Comparison of ENCODE assay signal across 8 cellular contexts in the genomic region with DNA sequence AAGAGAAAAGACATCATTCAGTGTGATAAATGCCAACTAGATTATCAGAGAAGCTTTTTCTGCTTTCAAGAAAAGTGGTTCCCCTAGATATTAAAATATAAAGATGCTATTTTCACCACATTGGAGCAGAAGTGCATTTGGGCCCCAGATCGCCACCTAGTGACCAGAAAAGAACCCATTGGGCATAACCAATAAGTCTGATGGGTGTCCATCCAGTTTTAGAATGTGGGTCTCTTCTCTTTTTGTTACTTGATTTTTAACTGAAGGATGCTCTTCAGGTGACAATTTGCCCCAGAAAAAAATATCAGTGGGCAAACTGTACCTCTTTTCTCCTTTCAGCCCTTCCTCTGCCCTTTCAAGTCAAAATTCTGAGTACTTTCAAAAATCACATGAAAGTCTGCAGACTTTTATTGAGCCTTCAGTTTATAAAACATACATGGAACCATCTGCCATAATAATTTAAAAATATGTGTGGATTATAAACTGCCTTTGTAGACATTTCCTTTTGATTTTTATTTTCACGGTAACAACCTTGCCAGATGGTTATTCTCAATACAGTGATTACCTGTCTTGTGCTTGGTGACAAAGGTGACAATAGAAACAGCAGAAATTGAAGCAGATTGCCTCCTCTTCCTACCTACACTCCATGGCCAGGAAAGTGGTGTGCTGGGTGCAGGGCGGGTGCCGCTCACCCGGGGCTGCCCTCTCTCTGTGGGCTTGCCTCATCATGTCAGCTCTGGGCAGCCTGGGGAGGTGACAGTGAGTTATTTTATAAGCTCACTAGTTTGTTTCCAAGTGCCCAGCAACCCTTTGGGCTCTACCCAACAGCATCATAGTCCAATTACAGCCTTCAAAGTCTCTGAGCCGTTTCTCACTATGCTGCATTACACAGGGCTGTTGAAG.
DNase-seq lines count a peak whose midpoint lies in the region; ATAC-seq, FAIRE-seq and TF ChIP-seq lines count a peak whose summit lies in the region.

No MANE protein-coding gene starts in this region.

- no peak overlapping the region for H3K9ac ChIP-seq in IMR-90 (ENCODE audit: low read depth, low read length)

- no peaks in the 10 kb centered on the region for H3K36me3 Mint-ChIP-seq in osteocyte (ENCODE audit: unreplicated experiment)

- H3K27me3 ChIP-seq in IMR-90 (ENCODE audit: control insufficient read depth, insufficient read depth, low read length) (peaks cover 6% of the 10 kb centered on the region), bronchial epithelial cell (ENCODE audit: control insufficient read depth, insufficient read depth, low read length) (no peaks in the 10 kb centered on the region), small intestine (ENCODE audit: control insufficient read depth in 2 of 2, insufficient read depth in 2 of 2, low read length in 2 of 2) (no peaks in the 10 kb centered on the region)

- TF ChIP-seq CTCF in IMR-90 (conservative IDR thresholded peaks at IDR 0.05; ENCODE audit: low read depth, low read length) (peak; percentile 71), bronchial epithelial cell (IDR thresholded peaks at IDR 0.05; ENCODE audit: insufficient read depth, low read length, severe bottlenecking) (peak; percentile 35), osteocyte (IDR thresholded peaks at IDR 0.05) (peak; percentile 64)

- H3K36me3 ChIP-seq in IMR-90 (ENCODE audit: control insufficient read depth, insufficient read depth, low read length) (no peaks in the 10 kb centered on the region), bronchial epithelial cell (ENCODE audit: control insufficient read depth, insufficient read depth, low read length) (no peaks in the 10 kb centered on the region), small intestine (ENCODE audit: control insufficient read depth in 2 of 2, insufficient read depth in 2 of 2, low read length in 2 of 2) (no peaks in the 10 kb centered on the region)

- no peaks in the 10 kb centered on the region for H3K4me1 Mint-ChIP-seq in osteocyte (ENCODE audit: unreplicated experiment)

- ATAC-seq in IMR-90 (ENCODE audit: low read depth): peak; percentile 82

- peaks cover 9% of the 10 kb centered on the region for H3K9me3 Mint-ChIP-seq in osteocyte (ENCODE audit: unreplicated experiment)

- BruUV-seq in IMR-90 (replicated peaks; lab: Mats Ljungman, UMichigan): no TSS peak

- peak; percentile 64 for TF ChIP-seq RAD21 in IMR-90 (IDR thresholded peaks at IDR 0.05; ENCODE audit: low read length)

- no peak for TF ChIP-seq POLR2A in IMR-90 (IDR thresholded peaks at IDR 0.05; ENCODE audit: low read depth, low read length)

- no peak overlapping the region for H2AK9ac ChIP-seq in IMR-90 (replicated peaks; ENCODE audit: low read depth, low read length, poor library complexity)

- H2AFZ ChIP-seq in IMR-90 (replicated peaks; ENCODE audit: low read length, poor library complexity): no peak overlapping the region

- H3K9me1 ChIP-seq in IMR-90 (ENCODE audit: insufficient read depth, low read length): no peaks in the 10 kb centered on the region

- dilution Hi-C loops in IMR-90 (cut with HindIII; ENCODE audit: low sequenced_read_pairs, unreplicated experiment): no loop called here

- no peak overlapping the region for H2AK5ac ChIP-seq in IMR-90 (ENCODE audit: low read depth, low read length)

- intact Hi-C loops in IMR-90 (cut with micrococcal nuclease): loop anchor here (1.0 to 2.0 kb wide), 4 partner anchors 47 to 136 kb away; no protein-coding TSS in a partner anchor

- in situ Hi-C loops in IMR-90 (cut with MboI; ENCODE audit: low sequenced_read_pairs): loop anchor here (5.0 kb wide), 1 partner anchor 96 kb away; no protein-coding TSS in a partner anchor

- H3K18ac ChIP-seq in IMR-90 (ENCODE audit: low read depth, low read length): no peak overlapping the region

- H2BK5ac ChIP-seq in IMR-90 (ENCODE audit: low read depth, low read length, poor library complexity, severe bottlenecking): no peak overlapping the region

- H3K23ac ChIP-seq in IMR-90 (ENCODE audit: low read depth, low read length): no peak overlapping the region

- no peak overlapping the region for H3K4ac ChIP-seq in IMR-90 (ENCODE audit: low read depth, low read length)

- H3K4me1 ChIP-seq in IMR-90 (ENCODE audit: control insufficient read depth, insufficient read depth, low read length) (no peaks in the 10 kb centered on the region), small intestine (ENCODE audit: control insufficient read depth in 2 of 2, insufficient read depth in 1 of 2, low read depth in 1 of 2, low read length in 1 of 2) (no peaks in the 10 kb centered on the region)

- POLR2A ChIA-PET in IMR-90 (lab: Charles Lee; ENCODE audit: unreplicated experiment): no interaction called here

- no peak overlapping the region for H2BK20ac ChIP-seq in IMR-90 (ENCODE audit: low read depth, low read length)

- H3K4me3 Mint-ChIP-seq in osteocyte (ENCODE audit: unreplicated experiment): no peak overlapping the region

- no peak overlapping the region for H3K27ac Mint-ChIP-seq in osteocyte (ENCODE audit: unreplicated experiment)

- H3K14ac ChIP-seq in IMR-90 (replicated peaks; ENCODE audit: low read depth, low read length): no peak overlapping the region

- no CpG with 5 or more reads among the region's 6 CpGs for WGBS in IMR-90 (ENCODE audit: extremely low coverage in 2 of 2, insufficient read length in 1 of 2), 2 experiments
- 67 to 70% (median 68%) methylated on average over 6 of the region's 6 CpGs for WGBS in small intestine, 3 donors

- H2BK120ac ChIP-seq in IMR-90 (ENCODE audit: low read depth, low read length): no peak overlapping the region

- no peak overlapping the region for H4K5ac ChIP-seq in IMR-90 (ENCODE audit: low read depth, low read length)

- no peak overlapping the region for H3K4me2 ChIP-seq in IMR-90 (ENCODE audit: low read depth, low read length)

- H3K56ac ChIP-seq in IMR-90 (ENCODE audit: extremely low read depth, insufficient read depth, low read length): no peak overlapping the region

- H3K4me3 ChIP-seq in IMR-90 (ENCODE audit: insufficient read depth, low read depth, low read length): no peak overlapping the region
- H3K4me3 ChIP-seq in bronchial epithelial cell (ENCODE audit: low read depth, low read length): no peak overlapping the region
- H3K4me3 ChIP-seq in small intestine (ENCODE audit: low read depth in 1 of 2, low read length in 2 of 2): no peak overlapping the region

- FAIRE-seq in bronchial epithelial cell (lab: Jason Lieb, UNC): no peak
- FAIRE-seq in small intestine (lab: Jason Lieb, UNC): no peak

- no peak overlapping the region for H3K27ac ChIP-seq in IMR-90 (ENCODE audit: insufficient read depth, low read length)
- no peak overlapping the region for H3K27ac ChIP-seq in small intestine (ENCODE audit: low read depth in 1 of 2, low read length in 1 of 2)

- no peaks in the 10 kb centered on the region; the same call in 1 of the 2 replicates for H3K9me3 ChIP-seq in IMR-90 (ENCODE audit: control insufficient read depth, insufficient read depth, low read length)
- no peaks in the 10 kb centered on the region for H3K9me3 ChIP-seq in small intestine (ENCODE audit: control insufficient read depth, low read depth)

- CTCF ChIA-PET in IMR-90 (lab: Yijun Ruan, JAX): interaction anchor here (0.6 to 2.1 kb wide), 7 partner anchors 19 to 1974 kb away, joined by 3 to 11 read pairs (median 4); no protein-coding TSS in a partner anchor

- DNase-seq in SKM-1 treated with dmso at 0.1 percent for 144 hours (lab: John Stamatoyannopoulos, UW; ENCODE audit: unreplicated experiment) (peak; percentile 5), SKM-1 (lab: John Stamatoyannopoulos, UW; ENCODE audit: unreplicated experiment) (no peak), IMR-90 (peak; percentile 36), bronchial epithelial cell (ENCODE audit: low read depth) (peak; percentile 11), osteocyte (ENCODE audit: extremely low spot score, unreplicated experiment) (no peak), small intestine (no peak), NCI-H1436 (lab: John Stamatoyannopoulos, UW) (no peak)
- DNase-seq in central memory CD4-positive, alpha-beta T cell: no peak

- H3K27me3 Mint-ChIP-seq in osteocyte (ENCODE audit: unreplicated experiment): peaks cover 3% of the 10 kb centered on the region

- H4K91ac ChIP-seq in IMR-90 (ENCODE audit: insufficient read depth, low read depth, low read length): no peak overlapping the region

- no peak overlapping the region for H4K8ac ChIP-seq in IMR-90 (ENCODE audit: low read depth in 2 of 2, low read length in 2 of 2)

- H3K79me1 ChIP-seq in IMR-90 (ENCODE audit: low read depth in 1 of 2, low read length in 2 of 2): no peaks in the 10 kb centered on the region

- H4K20me1 ChIP-seq in IMR-90 (ENCODE audit: insufficient read depth, low read length): no peaks in the 10 kb centered on the region

- no peak overlapping the region for H2BK15ac ChIP-seq in IMR-90 (ENCODE audit: low read depth, low read length)

TF ChIP-seq in IMR-90, 13 proteins besides CTCF, POLR2A, EP300 and RAD21:
- no peak for TF ChIP-seq RFX5 (IDR thresholded peaks at IDR 0.05; ENCODE audit: low read depth, low read length)
- TF ChIP-seq, protein P1, sequence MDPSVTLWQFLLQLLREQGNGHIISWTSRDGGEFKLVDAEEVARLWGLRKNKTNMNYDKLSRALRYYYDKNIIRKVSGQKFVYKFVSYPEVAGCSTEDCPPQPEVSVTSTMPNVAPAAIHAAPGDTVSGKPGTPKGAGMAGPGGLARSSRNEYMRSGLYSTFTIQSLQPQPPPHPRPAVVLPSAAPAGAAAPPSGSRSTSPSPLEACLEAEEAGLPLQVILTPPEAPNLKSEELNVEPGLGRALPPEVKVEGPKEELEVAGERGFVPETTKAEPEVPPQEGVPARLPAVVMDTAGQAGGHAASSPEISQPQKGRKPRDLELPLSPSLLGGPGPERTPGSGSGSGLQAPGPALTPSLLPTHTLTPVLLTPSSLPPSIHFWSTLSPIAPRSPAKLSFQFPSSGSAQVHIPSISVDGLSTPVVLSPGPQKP (IDR thresholded peaks at IDR 0.05; ENCODE audit: borderline replicate concordance, low read depth, low read length): no peak
- peak; percentile 79 for TF ChIP-seq SMC3 (IDR thresholded peaks at IDR 0.05; ENCODE audit: low read depth, low read length)
- no peak for TF ChIP-seq CEBPB (IDR thresholded peaks at IDR 0.05; ENCODE audit: low read depth, low read length)
TF ChIP-seq in IMR-90: peak in this region for 1.

Comparison
In these comparisons a context has a peak if more than half of its experiments do, and no peak if none do; other contexts are left out.
1. DNase-seq: peak in SKM-1 treated with dmso at 0.1 percent for 144 hours (single experiment), IMR-90 (single experiment) and bronchial epithelial cell (single experiment); none in SKM-1 (single experiment), osteocyte (single experiment), small intestine (single experiment), NCI-H1436 (single experiment) and central memory CD4-positive, alpha-beta T cell (single experiment).
2. Peak in every context shown above with its lines, with median percentiles within 50 percentile points of each other: CTCF ChIP-seq.